In genomic region chr10:37476285-37476684, GRCh38 we compare ENCODE assay signal across 17 cellular contexts.
"Had no signal": no experiment of that assay in that cellular context is flagged by ENCODE, and none has a peak within 500 bp of the region (broad histone marks: within the 10 kb centered on the region; RNA-seq: fewer than 3 reads in every experiment).

No MANE protein-coding gene starts in this region.

- H3K36me3 ChIP-seq: lower lobe of right lung, neural progenitor cell, tibial artery had no signal

- H3K4me3 ChIP-seq: lower lobe of right lung, mucosa of descending colon, neural progenitor cell, testis, tibial artery had no signal

- ATAC-seq: effector memory CD8-positive, alpha-beta T cell; left ventricle myocardium superior; lower lobe of right lung; mucosa of descending colon; sciatic nerve; stimulated activated effector memory CD8-positive, alpha-beta T cell treated with anti-CD3 and anti-CD28 coated beads, Interleukin-12 subunit alpha, Interleukin-12 subunit beta, amount 100 ng/mL, for 72 hours; stimulated activated naive CD8-positive, alpha-beta T cell treated with anti-CD3 and anti-CD28 coated beads, Interleukin-15, Interleukin-2, amounts not matched to agents 100 U/mL and 50 U/mL, for 24 hours had no signal

- H3K27me3 ChIP-seq: neural progenitor cell, testis, tibial artery had no signal

- H3K9ac ChIP-seq: neural progenitor cell, parathyroid adenoma had no signal

- H3K4me1 ChIP-seq: lower lobe of right lung, neural progenitor cell, parathyroid adenoma, testis, tibial artery had no signal

- H3K4me2 ChIP-seq: neural progenitor cell had no signal

- H3K27ac ChIP-seq: lower lobe of right lung, neural progenitor cell, parathyroid adenoma, testis, tibial artery had no signal

- H2AFZ ChIP-seq: neural progenitor cell, parathyroid adenoma had no signal

- H3K79me2 ChIP-seq: parathyroid adenoma had no signal

- H3K9me3 ChIP-seq: lower lobe of right lung, testis, tibial artery had no signal

- DNase-seq: cortex of kidney; effector memory CD8-positive, alpha-beta T cell; hypothalamus; left ventricle myocardium superior; lower lobe of right lung; mucosa of descending colon; naive B cell; stimulated activated CD4-positive, alpha-beta T cell treated with anti-CD3 and anti-CD28 coated beads, Interleukin-2, amount 100 ng/mL, for 24 hours; stimulated activated CD4-positive, alpha-beta T cell treated with anti-CD3 and anti-CD28 coated beads, Interleukin-4, amount 100 ng/mL, for 24 hours; stimulated activated naive CD8-positive, alpha-beta T cell treated with anti-CD3 and anti-CD28 coated beads, Interleukin-15, Interleukin-2, amounts not matched to agents 100 U/mL and 50 U/mL, for 24 hours; substantia nigra; testis had no signal
